In the genomic region with DNA sequence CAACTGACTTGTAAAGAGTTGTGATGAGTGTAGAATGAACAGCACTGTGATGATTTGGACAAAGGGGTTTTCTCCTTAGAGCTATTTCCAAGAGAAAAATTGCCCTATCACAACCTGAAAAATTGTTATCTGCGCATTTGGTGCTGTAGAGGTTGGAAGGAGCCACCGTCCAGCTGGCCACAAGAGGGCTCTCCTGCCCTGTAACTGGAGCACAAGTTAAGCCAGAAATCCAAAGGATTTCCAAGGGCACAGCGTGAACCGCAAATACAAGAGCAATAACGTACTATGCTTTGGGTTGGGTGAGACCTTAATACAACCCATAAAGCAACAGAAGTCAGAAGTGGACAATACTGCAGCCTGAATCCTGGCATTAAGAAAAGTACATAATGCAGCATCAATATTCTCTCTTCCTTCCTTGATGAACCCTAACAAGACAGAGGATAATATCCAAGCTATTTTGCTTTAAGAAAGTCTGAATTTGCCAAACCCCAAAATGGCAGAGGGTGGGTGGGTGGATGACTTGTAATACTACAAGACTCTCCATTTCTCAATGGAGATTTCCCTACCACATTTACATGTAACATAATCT, we compare ENCODE assay signal across 8 cellular contexts. TPM values are rescaled to one million over a fixed set of nuclear protein-coding genes. Genes with fewer than 3 reads are reported as not detected.
DNase-seq lines count a peak whose midpoint lies in the region; ATAC-seq and FAIRE-seq lines count a peak whose summit lies in the region.

No MANE protein-coding gene starts in this region.

- 3 to 6% (median 5%) methylated on average over 5 of the region's 5 CpGs for WGBS in small intestine, 3 donors

- H3K27me3 ChIP-seq in small intestine (ENCODE audit: control insufficient read depth in 2 of 2, insufficient read depth in 2 of 2, low read length in 2 of 2), result peaks cover 0 to 6% of the 10 kb centered on the region in 2 donors

- no peaks in the 10 kb centered on the region for H3K36me3 ChIP-seq in small intestine (ENCODE audit: control insufficient read depth in 2 of 2, insufficient read depth in 2 of 2, low read length in 2 of 2)

- H3K4me3 ChIP-seq in small intestine (ENCODE audit: low read depth in 1 of 2, low read length in 2 of 2), result no peak overlapping the region

- no peak overlapping the region for H3K27ac Mint-ChIP-seq in naive thymus-derived CD8-positive, alpha-beta T cell

- POLR2A ChIA-PET in naive thymus-derived CD8-positive, alpha-beta T cell (lab: Charles Lee), result no interaction called here

- no peaks in the 10 kb centered on the region for H3K9me3 Mint-ChIP-seq in naive thymus-derived CD8-positive, alpha-beta T cell

- no peaks in the 10 kb centered on the region for H3K36me3 Mint-ChIP-seq in naive thymus-derived CD8-positive, alpha-beta T cell

- DNase-seq in DMS153 (lab: John Stamatoyannopoulos, UW) (peak; percentile 1), HCEC 1CT (peak; percentile 51), NCI-H2196 treated with DMSO at 0.1 percent for 48 hours (lab: John Stamatoyannopoulos, UW; ENCODE audit: unreplicated experiment) (peak; percentile 43), anterior cingulate cortex (lab: John Stamatoyannopoulos, UW) (peak in 48 of 58 donors; percentile 1 to 73 (median 24)), hepatic stellate cell (ENCODE audit: low spot score) (peak; percentile 45), small intestine (peak; percentile 50)
- DNase-seq in naive thymus-derived CD8-positive, alpha-beta T cell, result no peak

- ATAC-seq in HG03469 (IDR thresholded peaks at IDR 0.05; ENCODE audit: unreplicated experiment), result no peak
- ATAC-seq in naive thymus-derived CD8-positive, alpha-beta T cell, result no peak

- no peaks in the 10 kb centered on the region for H3K9me3 ChIP-seq in small intestine (ENCODE audit: control insufficient read depth, low read depth)

- H3K27ac ChIP-seq in small intestine (ENCODE audit: low read depth in 1 of 2, low read length in 1 of 2), result no peak overlapping the region

- no peaks in the 10 kb centered on the region for H3K4me1 Mint-ChIP-seq in naive thymus-derived CD8-positive, alpha-beta T cell

- FAIRE-seq in small intestine (lab: Jason Lieb, UNC), result no peak

- peaks cover 3 to 16% (median 6%) of the 10 kb centered on the region in 5 donors for H3K27me3 Mint-ChIP-seq in naive thymus-derived CD8-positive, alpha-beta T cell

- no peak overlapping the region for H3K4me3 Mint-ChIP-seq in naive thymus-derived CD8-positive, alpha-beta T cell

- H3K4me1 ChIP-seq in small intestine (ENCODE audit: control insufficient read depth in 2 of 2, insufficient read depth in 1 of 2, low read depth in 1 of 2, low read length in 1 of 2), result no peaks in the 10 kb centered on the region

RNA-seq across cellular contexts. Expression of gene SMIM32, which starts 56.8 kb away (rescaled TPM):
- 10 to 100 TPM; 16.7 to 22.8 (median 20.0) TPM for polyA plus RNA-seq in small intestine
- not detected for total RNA-seq in naive thymus-derived CD8-positive, alpha-beta T cell
- polyA plus RNA-seq in naive thymus-derived CD8-positive, alpha-beta T cell, result not detected

Comparison
In these comparisons a context has a peak if more than half of its experiments do, and no peak if none do; other contexts are left out.
1. DNase-seq: peak in DMS153 (single experiment), HCEC 1CT (single experiment), NCI-H2196 treated with DMSO at 0.1 percent for 48 hours (single experiment), anterior cingulate cortex (48 of 58), hepatic stellate cell (single experiment) and small intestine (single experiment); none in naive thymus-derived CD8-positive, alpha-beta T cell (0 of 10).
2. RNA of gene SMIM32, which starts 56.8 kb away (polyA plus RNA-seq): 16.7 to 22.8 TPM in small intestine; not detected in naive thymus-derived CD8-positive, alpha-beta T cell; every median in the first group is over 10 times any median in the second.